Comparison of ENCODE assay signal across 1 cellular context in the genomic region with DNA sequence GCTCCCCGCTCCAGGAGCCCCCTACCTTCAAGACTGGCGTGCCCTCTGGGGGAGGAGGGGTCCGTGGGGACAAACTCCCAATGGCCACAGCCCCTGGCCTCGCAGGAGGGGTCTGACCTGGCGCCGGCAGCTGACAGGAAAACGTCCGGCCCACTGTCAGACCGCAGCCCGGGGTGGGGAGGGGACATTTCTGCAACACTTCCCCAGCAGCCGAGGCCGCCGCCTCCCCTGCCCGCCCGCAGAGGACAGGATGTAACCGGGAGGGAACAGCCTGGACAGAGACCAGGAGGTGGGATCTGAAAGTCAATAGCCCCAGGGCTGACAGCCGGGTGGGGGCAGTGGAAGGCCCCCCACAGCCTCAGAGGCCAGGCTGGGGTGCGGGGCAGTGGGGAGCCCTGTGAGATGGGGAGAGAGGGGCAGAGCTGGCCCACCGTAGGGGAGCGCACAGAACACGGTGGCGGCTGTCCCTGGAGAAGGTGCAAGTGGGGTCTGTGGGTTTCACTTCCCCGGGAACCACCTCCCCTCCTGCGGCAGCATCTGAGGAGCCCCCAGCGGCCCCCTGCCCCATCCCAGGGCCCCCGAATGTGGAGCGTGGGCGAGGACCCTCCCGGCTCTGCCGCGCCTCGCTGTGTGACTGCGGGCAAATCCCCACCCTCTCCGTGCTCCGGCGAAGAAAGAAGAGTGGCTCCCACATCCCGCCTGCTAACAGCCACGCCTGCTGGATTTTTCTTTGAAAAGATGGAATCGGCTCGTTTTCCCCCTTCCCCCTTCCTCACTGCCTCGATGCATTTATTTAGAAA.
TF ChIP-seq lines count a peak whose summit lies in the region.

A gene with protein sequence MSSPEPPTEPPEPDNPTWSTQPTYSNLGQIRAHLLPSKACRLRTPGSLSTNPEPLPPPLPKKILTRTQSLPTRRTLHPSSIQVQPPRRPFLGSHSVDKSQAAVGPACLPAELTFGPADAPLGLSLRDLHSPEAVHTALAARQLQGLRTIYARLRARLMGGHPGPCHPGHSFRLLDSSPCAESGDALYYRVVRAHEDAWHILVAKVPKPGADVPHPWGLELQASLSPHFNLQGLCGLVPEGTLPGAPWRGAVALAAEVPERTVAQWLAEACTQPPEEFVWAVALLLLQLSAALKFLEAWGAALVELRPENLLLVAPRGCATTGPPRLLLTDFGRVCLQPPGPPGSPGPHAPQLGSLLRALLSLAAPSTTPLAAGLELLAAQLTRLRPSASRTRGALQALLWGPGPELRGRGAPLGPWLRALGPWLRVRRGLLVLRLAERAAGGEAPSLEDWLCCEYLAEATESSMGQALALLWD (minus strand): TSS at position 114 of the 800 bp plus-strand sequence. CDS start 1,244 bp downstream, outside the sequence.

TF ChIP-seq in HEK293, 187 proteins besides CTCF, POLR2A, EP300 and RAD21 (continued from another document and continues in another):
- TF ChIP-seq, protein P1, sequence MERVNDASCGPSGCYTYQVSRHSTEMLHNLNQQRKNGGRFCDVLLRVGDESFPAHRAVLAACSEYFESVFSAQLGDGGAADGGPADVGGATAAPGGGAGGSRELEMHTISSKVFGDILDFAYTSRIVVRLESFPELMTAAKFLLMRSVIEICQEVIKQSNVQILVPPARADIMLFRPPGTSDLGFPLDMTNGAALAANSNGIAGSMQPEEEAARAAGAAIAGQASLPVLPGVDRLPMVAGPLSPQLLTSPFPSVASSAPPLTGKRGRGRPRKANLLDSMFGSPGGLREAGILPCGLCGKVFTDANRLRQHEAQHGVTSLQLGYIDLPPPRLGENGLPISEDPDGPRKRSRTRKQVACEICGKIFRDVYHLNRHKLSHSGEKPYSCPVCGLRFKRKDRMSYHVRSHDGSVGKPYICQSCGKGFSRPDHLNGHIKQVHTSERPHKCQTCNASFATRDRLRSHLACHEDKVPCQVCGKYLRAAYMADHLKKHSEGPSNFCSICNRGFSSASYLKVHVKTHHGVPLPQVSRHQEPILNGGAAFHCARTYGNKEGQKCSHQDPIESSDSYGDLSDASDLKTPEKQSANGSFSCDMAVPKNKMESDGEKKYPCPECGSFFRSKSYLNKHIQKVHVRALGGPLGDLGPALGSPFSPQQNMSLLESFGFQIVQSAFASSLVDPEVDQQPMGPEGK (tag by site-specific recombination; IDR thresholded peaks at IDR 0.05) = peak; percentile 24; the same call in 1 of the 2 replicates
- TF ChIP-seq ZNF341 (tag by site-specific recombination; IDR thresholded peaks at IDR 0.05; ENCODE audit: low read depth) (peak; percentile 78), ZNF362 (tag by site-specific recombination; IDR thresholded peaks at IDR 0.05) (no peak), BCL11A (tag by site-specific recombination; IDR thresholded peaks at IDR 0.05; ENCODE audit: low read depth) (no peak), HOXA7 (CRISPR knock-in tag; IDR thresholded peaks at IDR 0.05; ENCODE audit: borderline replicate concordance) (no peak), GLIS2 (tag by site-specific recombination; IDR thresholded peaks at IDR 0.05) (peak; percentile 33; the same call in 1 of the 2 replicates), ZNF600 (tag by site-specific recombination; IDR thresholded peaks at IDR 0.05) (peak; percentile 29; the same call in 1 of the 2 replicates), ZNF394 (tag by site-specific recombination; IDR thresholded peaks at IDR 0.05; ENCODE audit: borderline replicate concordance) (no peak), SCRT1 (tag by site-specific recombination; IDR thresholded peaks at IDR 0.05; ENCODE audit: borderline replicate concordance) (no peak), ZNF654 (tag by site-specific recombination; IDR thresholded peaks at IDR 0.05; ENCODE audit: low read depth) (no peak), ZNF843 (tag by site-specific recombination; IDR thresholded peaks at IDR 0.05) (no peak), ZBTB8A (tag by site-specific recombination; IDR thresholded peaks at IDR 0.05) (no peak), ZBTB6 (tag by site-specific recombination; IDR thresholded peaks at IDR 0.05) (no peak), ZNF133 (tag by site-specific recombination; IDR thresholded peaks at IDR 0.05) (no peak), ZIC2 (tag by site-specific recombination; IDR thresholded peaks at IDR 0.05) (peak; percentile 49; the same call in 1 of the 2 replicates), YY2 (tag by site-specific recombination; IDR thresholded peaks at IDR 0.05) (no peak), ZNF561 (tag by site-specific recombination; IDR thresholded peaks at IDR 0.05; ENCODE audit: borderline replicate concordance) (no peak), ZNF266 (tag by site-specific recombination; IDR thresholded peaks at IDR 0.05; ENCODE audit: low read depth) (no peak), ZNF132 (tag by site-specific recombination; IDR thresholded peaks at IDR 0.05; ENCODE audit: borderline replicate concordance) (no peak), ZNF596 (tag by site-specific recombination; IDR thresholded peaks at IDR 0.05) (no peak), ZNF140 (tag by site-specific recombination; IDR thresholded peaks at IDR 0.05) (no peak), GLIS1 (tag by site-specific recombination; IDR thresholded peaks at IDR 0.05) (peak; percentile 72), ZSCAN5A (tag by site-specific recombination; IDR thresholded peaks at IDR 0.05) (no peak), SP3 (tag by site-specific recombination; IDR thresholded peaks at IDR 0.05) (no peak), ZNF211 (tag by site-specific recombination; IDR thresholded peaks at IDR 0.05; ENCODE audit: low read depth) (no peak), SP2 (tag by site-specific recombination; IDR thresholded peaks at IDR 0.05) (peak; percentile 48), KLF8 (tag by site-specific recombination; IDR thresholded peaks at IDR 0.05) (no peak), PRDM1 (tag by site-specific recombination; IDR thresholded peaks at IDR 0.05) (no peak), ZSCAN23 (tag by site-specific recombination; IDR thresholded peaks at IDR 0.05) (no peak), ZNF174 (tag by site-specific recombination; IDR thresholded peaks at IDR 0.05) (no peak), ZNF416 (tag by site-specific recombination; IDR thresholded peaks at IDR 0.05) (no peak), ZNF580 (tag by site-specific recombination; IDR thresholded peaks at IDR 0.05) (no peak), IKZF3 (tag by site-specific recombination; IDR thresholded peaks at IDR 0.05) (no peak), ZNF214 (tag by site-specific recombination; IDR thresholded peaks at IDR 0.05; ENCODE audit: borderline replicate concordance) (no peak), HOXD13 (CRISPR knock-in tag; IDR thresholded peaks at IDR 0.05; ENCODE audit: borderline replicate concordance) (no peak), ZNF121 (tag by site-specific recombination; IDR thresholded peaks at IDR 0.05) (no peak), ZNF19 (tag by site-specific recombination; IDR thresholded peaks at IDR 0.05; ENCODE audit: low read depth) (no peak), ZNF501 (tag by site-specific recombination; IDR thresholded peaks at IDR 0.05) (no peak), ZFP41 (tag by site-specific recombination; IDR thresholded peaks at IDR 0.05; ENCODE audit: borderline replicate concordance) (no peak)
- TF ChIP-seq, protein P2, sequence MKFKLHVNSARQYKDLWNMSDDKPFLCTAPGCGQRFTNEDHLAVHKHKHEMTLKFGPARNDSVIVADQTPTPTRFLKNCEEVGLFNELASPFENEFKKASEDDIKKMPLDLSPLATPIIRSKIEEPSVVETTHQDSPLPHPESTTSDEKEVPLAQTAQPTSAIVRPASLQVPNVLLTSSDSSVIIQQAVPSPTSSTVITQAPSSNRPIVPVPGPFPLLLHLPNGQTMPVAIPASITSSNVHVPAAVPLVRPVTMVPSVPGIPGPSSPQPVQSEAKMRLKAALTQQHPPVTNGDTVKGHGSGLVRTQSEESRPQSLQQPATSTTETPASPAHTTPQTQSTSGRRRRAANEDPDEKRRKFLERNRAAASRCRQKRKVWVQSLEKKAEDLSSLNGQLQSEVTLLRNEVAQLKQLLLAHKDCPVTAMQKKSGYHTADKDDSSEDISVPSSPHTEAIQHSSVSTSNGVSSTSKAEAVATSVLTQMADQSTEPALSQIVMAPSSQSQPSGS (tag by site-specific recombination; IDR thresholded peaks at IDR 0.05; ENCODE audit: low read depth) = no peak
- TF ChIP-seq, protein P3, sequence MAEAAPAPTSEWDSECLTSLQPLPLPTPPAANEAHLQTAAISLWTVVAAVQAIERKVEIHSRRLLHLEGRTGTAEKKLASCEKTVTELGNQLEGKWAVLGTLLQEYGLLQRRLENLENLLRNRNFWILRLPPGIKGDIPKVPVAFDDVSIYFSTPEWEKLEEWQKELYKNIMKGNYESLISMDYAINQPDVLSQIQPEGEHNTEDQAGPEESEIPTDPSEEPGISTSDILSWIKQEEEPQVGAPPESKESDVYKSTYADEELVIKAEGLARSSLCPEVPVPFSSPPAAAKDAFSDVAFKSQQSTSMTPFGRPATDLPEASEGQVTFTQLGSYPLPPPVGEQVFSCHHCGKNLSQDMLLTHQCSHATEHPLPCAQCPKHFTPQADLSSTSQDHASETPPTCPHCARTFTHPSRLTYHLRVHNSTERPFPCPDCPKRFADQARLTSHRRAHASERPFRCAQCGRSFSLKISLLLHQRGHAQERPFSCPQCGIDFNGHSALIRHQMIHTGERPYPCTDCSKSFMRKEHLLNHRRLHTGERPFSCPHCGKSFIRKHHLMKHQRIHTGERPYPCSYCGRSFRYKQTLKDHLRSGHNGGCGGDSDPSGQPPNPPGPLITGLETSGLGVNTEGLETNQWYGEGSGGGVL (tag by site-specific recombination; IDR thresholded peaks at IDR 0.05) = no peak
- TF ChIP-seq, protein P4, sequence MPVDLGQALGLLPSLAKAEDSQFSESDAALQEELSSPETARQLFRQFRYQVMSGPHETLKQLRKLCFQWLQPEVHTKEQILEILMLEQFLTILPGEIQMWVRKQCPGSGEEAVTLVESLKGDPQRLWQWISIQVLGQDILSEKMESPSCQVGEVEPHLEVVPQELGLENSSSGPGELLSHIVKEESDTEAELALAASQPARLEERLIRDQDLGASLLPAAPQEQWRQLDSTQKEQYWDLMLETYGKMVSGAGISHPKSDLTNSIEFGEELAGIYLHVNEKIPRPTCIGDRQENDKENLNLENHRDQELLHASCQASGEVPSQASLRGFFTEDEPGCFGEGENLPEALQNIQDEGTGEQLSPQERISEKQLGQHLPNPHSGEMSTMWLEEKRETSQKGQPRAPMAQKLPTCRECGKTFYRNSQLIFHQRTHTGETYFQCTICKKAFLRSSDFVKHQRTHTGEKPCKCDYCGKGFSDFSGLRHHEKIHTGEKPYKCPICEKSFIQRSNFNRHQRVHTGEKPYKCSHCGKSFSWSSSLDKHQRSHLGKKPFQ (tag by site-specific recombination; IDR thresholded peaks at IDR 0.05) = no peak
- TF ChIP-seq, protein P5, sequence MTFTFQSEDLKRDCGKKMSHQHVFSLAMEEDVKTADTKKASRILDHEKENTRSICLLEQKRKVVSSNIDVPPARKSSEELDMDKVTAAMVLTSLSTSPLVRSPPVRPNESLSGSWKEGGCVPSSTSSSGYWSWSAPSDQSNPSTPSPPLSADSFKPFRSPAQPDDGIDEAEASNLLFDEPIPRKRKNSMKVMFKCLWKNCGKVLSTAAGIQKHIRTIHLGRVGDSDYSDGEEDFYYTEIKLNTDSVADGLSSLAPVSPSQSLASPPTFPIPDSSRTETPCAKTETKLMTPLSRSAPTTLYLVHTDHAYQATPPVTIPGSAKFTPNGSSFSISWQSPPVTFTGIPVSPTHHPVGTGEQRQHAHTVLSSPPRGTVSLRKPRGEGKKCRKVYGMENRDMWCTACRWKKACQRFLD (tag by site-specific recombination; IDR thresholded peaks at IDR 0.05) = no peak
- TF ChIP-seq, protein P6, sequence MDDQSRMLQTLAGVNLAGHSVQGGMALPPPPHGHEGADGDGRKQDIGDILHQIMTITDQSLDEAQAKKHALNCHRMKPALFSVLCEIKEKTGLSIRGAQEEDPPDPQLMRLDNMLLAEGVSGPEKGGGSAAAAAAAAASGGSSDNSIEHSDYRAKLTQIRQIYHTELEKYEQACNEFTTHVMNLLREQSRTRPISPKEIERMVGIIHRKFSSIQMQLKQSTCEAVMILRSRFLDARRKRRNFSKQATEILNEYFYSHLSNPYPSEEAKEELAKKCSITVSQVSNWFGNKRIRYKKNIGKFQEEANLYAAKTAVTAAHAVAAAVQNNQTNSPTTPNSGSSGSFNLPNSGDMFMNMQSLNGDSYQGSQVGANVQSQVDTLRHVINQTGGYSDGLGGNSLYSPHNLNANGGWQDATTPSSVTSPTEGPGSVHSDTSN (CRISPR knock-in tag; IDR thresholded peaks at IDR 0.05) = no peak
